Comparison of ENCODE assay signal across 19 cellular contexts in the genomic region with DNA sequence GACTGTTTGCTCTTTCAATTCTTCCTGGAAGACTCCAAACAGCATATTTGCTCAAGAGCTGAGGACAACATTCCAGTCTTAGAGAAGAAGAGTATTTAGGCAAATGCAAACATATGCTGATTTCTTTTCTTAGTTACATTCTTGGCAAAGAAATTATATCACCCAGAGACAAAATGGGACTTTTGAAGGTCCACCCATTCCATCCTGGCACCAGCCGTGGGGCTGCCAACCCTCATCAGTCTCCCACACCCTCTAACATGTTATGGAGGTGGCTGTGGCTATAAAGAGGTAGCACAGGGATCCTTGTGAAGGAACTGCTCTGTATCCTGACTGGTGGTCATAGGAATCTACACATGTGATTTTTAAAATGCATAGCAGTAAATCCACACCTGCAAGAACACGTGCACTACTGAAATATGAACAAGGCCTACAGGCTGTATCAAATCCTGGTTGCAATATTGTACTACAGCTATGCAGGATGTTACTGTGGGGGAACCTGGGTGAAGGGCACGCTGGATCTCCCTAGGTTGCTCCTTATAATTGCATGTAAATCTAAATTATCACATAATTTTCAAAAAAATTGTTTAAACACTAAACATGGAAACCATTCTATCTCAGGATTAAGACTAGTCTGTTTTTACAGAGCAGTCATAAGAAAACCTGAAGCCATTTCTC.
DNase-seq lines count a peak whose midpoint lies in the region; ATAC-seq and TF ChIP-seq lines count a peak whose summit lies in the region.
"Had no signal": no experiment of that assay in that cellular context is flagged by ENCODE, and none has a peak within 500 bp of the region (broad histone marks: within the 10 kb centered on the region; RNA-seq: fewer than 3 reads in every experiment).

No MANE protein-coding gene starts in this region.

- 43% methylated on average over 1 of the region's 3 CpGs for WGBS in mesenchymal stem cell

- H3K4me3 ChIP-seq in left lung = no peak overlapping the region
- no peak overlapping the region for H3K4me3 ChIP-seq in upper lobe of right lung
- no peak overlapping the region for H3K4me3 ChIP-seq in mesenchymal stem cell (ENCODE audit: insufficient read depth in 1 of 2, low read depth in 1 of 2, low read length in 2 of 2)
- H3K4me3 ChIP-seq: BLaER1 treated with 17β-estradiol and CSF1 and Interleukin-3, amounts not matched to agents 10 nM and 100 nM; GM12878 had no signal

- H3K27ac ChIP-seq in left lung = no peak overlapping the region
- H3K27ac ChIP-seq in upper lobe of right lung = no peak overlapping the region
- H3K27ac ChIP-seq in mesenchymal stem cell (ENCODE audit: low read length, poor library complexity, severe bottlenecking) = no peak overlapping the region
- H3K27ac ChIP-seq: 22Rv1; BLaER1 treated with 17β-estradiol and CSF1 and Interleukin-3, amounts not matched to agents 10 nM and 100 nM had no signal

- no peak overlapping the region for H4K8ac ChIP-seq in mesenchymal stem cell (ENCODE audit: low read length)

- no peaks in the 10 kb centered on the region for H3K36me3 ChIP-seq in left lung
- no peaks in the 10 kb centered on the region for H3K36me3 ChIP-seq in upper lobe of right lung
- H3K36me3 ChIP-seq in mesenchymal stem cell (ENCODE audit: control insufficient read depth in 1 of 2, insufficient read depth in 2 of 2, low read depth in 1 of 2, low read length in 2 of 2) = no peaks in the 10 kb centered on the region
- H3K36me3 ChIP-seq: BLaER1 treated with 17β-estradiol and CSF1 and Interleukin-3, amounts not matched to agents 10 nM and 100 nM had no signal

- H3K4me2 ChIP-seq in mesenchymal stem cell (ENCODE audit: low read length, poor library complexity, severe bottlenecking) = no peak overlapping the region
- H3K4me2 ChIP-seq: BLaER1 treated with 17β-estradiol and CSF1 and Interleukin-3, amounts not matched to agents 10 nM and 100 nM had no signal

- H3K9ac ChIP-seq in mesenchymal stem cell (ENCODE audit: low read length) = no peak overlapping the region
- H3K9ac ChIP-seq: BLaER1 treated with 17β-estradiol and CSF1 and Interleukin-3, amounts not matched to agents 10 nM and 100 nM had no signal

- no peak overlapping the region for H3K4ac ChIP-seq in mesenchymal stem cell (ENCODE audit: low read depth in 1 of 2, low read length in 2 of 2)

- no peak overlapping the region for H3K23ac ChIP-seq in mesenchymal stem cell (ENCODE audit: low read length in 2 of 2)

- no peak overlapping the region for H4K91ac ChIP-seq in mesenchymal stem cell (ENCODE audit: low read length)

- H2AK5ac ChIP-seq in mesenchymal stem cell (ENCODE audit: low read length, severe bottlenecking) = no peak overlapping the region

- no peak overlapping the region for H2BK15ac ChIP-seq in mesenchymal stem cell (ENCODE audit: low read depth, poor library complexity, severe bottlenecking)

- H3K18ac ChIP-seq in mesenchymal stem cell (ENCODE audit: low read depth in 1 of 2, low read length in 2 of 2) = no peak overlapping the region

- H2BK5ac ChIP-seq in mesenchymal stem cell (ENCODE audit: low read depth, low read length, poor library complexity, severe bottlenecking) = no peak overlapping the region

- ATAC-seq in left lung (peak; percentile 33), upper lobe of right lung (no peak)
- ATAC-seq: GM12878 had no signal

- H2BK12ac ChIP-seq in mesenchymal stem cell (ENCODE audit: low read length in 2 of 2) = no peak overlapping the region

- no peak overlapping the region for H3K14ac ChIP-seq in mesenchymal stem cell (ENCODE audit: low read length in 2 of 2)

- H3K27me3 ChIP-seq in left lung (no peaks in the 10 kb centered on the region), upper lobe of right lung (no peaks in the 10 kb centered on the region), mesenchymal stem cell (ENCODE audit: control insufficient read depth in 1 of 2, insufficient read depth in 1 of 2, low read length in 2 of 2) (no peaks in the 10 kb centered on the region)
- H3K27me3 ChIP-seq: BLaER1 treated with 17β-estradiol and CSF1 and Interleukin-3, amounts not matched to agents 10 nM and 100 nM had no signal

- H3K4me1 ChIP-seq in left lung = no peaks in the 10 kb centered on the region
- H3K4me1 ChIP-seq in upper lobe of right lung = no peaks in the 10 kb centered on the region
- H3K4me1 ChIP-seq in mesenchymal stem cell (ENCODE audit: control insufficient read depth, insufficient read depth, low read depth, low read length) = no peaks in the 10 kb centered on the region
- H3K4me1 ChIP-seq: BLaER1 treated with 17β-estradiol and CSF1 and Interleukin-3, amounts not matched to agents 10 nM and 100 nM had no signal

- intact Hi-C loops in left lung (cut with DNase I) (no loop called here), posterior cingulate gyrus (cut with DNase I) (no loop called here), upper lobe of right lung (cut with DNase I) (no loop called here)

- H2AFZ ChIP-seq in mesenchymal stem cell (ENCODE audit: low read depth, low read length) = no peak overlapping the region

- H3K9me3 ChIP-seq in left lung = no peaks in the 10 kb centered on the region
- no peaks in the 10 kb centered on the region for H3K9me3 ChIP-seq in upper lobe of right lung
- H3K9me3 ChIP-seq in mesenchymal stem cell (ENCODE audit: control insufficient read depth, low read length) = no peaks in the 10 kb centered on the region
- H3K9me3 ChIP-seq: BLaER1 treated with 17β-estradiol and CSF1 and Interleukin-3, amounts not matched to agents 10 nM and 100 nM had no signal

- TF ChIP-seq CTCF in left lung (IDR thresholded peaks at IDR 0.05) (no peak), upper lobe of right lung (IDR thresholded peaks at IDR 0.05) (no peak)

- no peaks in the 10 kb centered on the region for H3K79me1 ChIP-seq in mesenchymal stem cell (replicated peaks; ENCODE audit: low read length, poor library complexity, severe bottlenecking)

- peak; percentile 13 for DNase-seq in activated effector memory CD4-positive, alpha-beta T cell treated with anti-CD3 and anti-CD28 coated beads, Interleukin-2, amount 50 U/mL, for 16 hours
- no peak for DNase-seq in activated effector memory CD4-positive, alpha-beta T cell treated with Interleukin-2 at 50 U/mL for 16 hours
- DNase-seq in left lung (no peak), posterior cingulate gyrus (peak in 8 of 10 donors; percentile 13 to 91 (median 60)), upper lobe of right lung (peak; percentile 22), mesenchymal stem cell (no peak), UCSD-AML1 (lab: John Stamatoyannopoulos, UW; ENCODE audit: unreplicated experiment) (no peak)
- no peak for DNase-seq in activated CD4-positive, alpha-beta T cell treated with anti-CD3 and anti-CD28 coated beads for 1 hour
- DNase-seq: CD4-positive, CD25-positive, alpha-beta regulatory T cell; CD8-positive, alpha-beta memory T cell; COR-L47; DMS 273 treated with DMSO at 0.1 percent for 48 hours; DMS53; DND-41; EL; H9 had no signal

- H2BK120ac ChIP-seq in mesenchymal stem cell (ENCODE audit: low read depth, low read length) = no peak overlapping the region

Comparison
In these comparisons a context has a peak if more than half of its experiments do, and no peak if none do; other contexts are left out.
1. DNase-seq: peak in activated effector memory CD4-positive, alpha-beta T cell treated with anti-CD3 and anti-CD28 coated beads, Interleukin-2, amount 50 U/mL, for 16 hours (single experiment), posterior cingulate gyrus (8 of 10) and upper lobe of right lung (single experiment); none in activated effector memory CD4-positive, alpha-beta T cell treated with Interleukin-2 at 50 U/mL for 16 hours (single experiment), left lung (0 of 2), mesenchymal stem cell (single experiment), activated CD4-positive, alpha-beta T cell treated with anti-CD3 and anti-CD28 coated beads for 1 hour (single experiment) and UCSD-AML1 (single experiment).